6 cellular contexts compared by ENCODE assay signal in genomic region chr1:20060791-20061190, GRCh38. TPM values are rescaled to one million over a fixed set of nuclear protein-coding genes. Genes with fewer than 3 reads are reported as not detected.
"Had no signal": no experiment of that assay in that cellular context is flagged by ENCODE, and none has a peak within 500 bp of the region (broad histone marks: within the 10 kb centered on the region; RNA-seq: fewer than 3 reads in every experiment).

No MANE protein-coding gene starts in this region.

RNA-seq across cellular contexts. Expression of gene PLA2G5, which starts 9.2 kb away (rescaled TPM):
- total RNA-seq: GM23338, H1, H9, HT-29, IMR-90, K562 had no signal
- polyA plus RNA-seq: GM23338, IMR-90, K562 had no signal

RNA-seq across cellular contexts. Expression of gene PLA2G2D, which starts 58.5 kb away (rescaled TPM):
- total RNA-seq: GM23338, H1, H9, HT-29, IMR-90, K562 had no signal
- polyA plus RNA-seq: GM23338, H1, IMR-90, K562 had no signal
